20 cellular contexts compared by ENCODE assay signal in genomic region chr13:26280822-26281221, GRCh38. TPM values are rescaled to one million over a fixed set of nuclear protein-coding genes. Genes with fewer than 3 reads are reported as not detected.
A peak's percentile ranks its signal among the peaks of the same experiment; 100 is the strongest.
DNase-seq lines count a peak whose midpoint lies in the region; ATAC-seq and TF ChIP-seq lines count a peak whose summit lies in the region.
"Had no signal": no experiment of that assay in that cellular context is flagged by ENCODE, and none has a peak within 500 bp of the region (broad histone marks: within the 10 kb centered on the region; RNA-seq: fewer than 3 reads in every experiment).

No MANE protein-coding gene starts in this region.

- peak overlapping the region; percentile 28 for H3K27ac ChIP-seq in mammary epithelial cell (ENCODE audit: insufficient read depth, low read depth, low read length)
- H3K27ac ChIP-seq: C4-2B, colonic mucosa, heart left ventricle, HL-60, left ventricle myocardium inferior, pancreas had no signal

- no peak for TF ChIP-seq CTCF in mammary epithelial cell (conservative IDR thresholded peaks at IDR 0.05 in 1 of 2, IDR thresholded peaks at IDR 0.05 in 1 of 2; ENCODE audit: extremely low read depth in 1 of 2, insufficient read depth in 1 of 2, low read depth in 1 of 2, low read length in 2 of 2)

- peak overlapping the region in 1 of 3 experiments; percentile 21 for H3K4me3 ChIP-seq in mammary epithelial cell (replicated peaks in 1 of 3; ENCODE audit: insufficient read depth in 1 of 3, low read depth in 2 of 3, low read length in 3 of 3)
- H3K4me3 ChIP-seq: colonic mucosa, heart left ventricle, left ventricle myocardium inferior, pancreas had no signal

- peaks cover 10% of the 10 kb centered on the region for H3K4me1 ChIP-seq in mammary epithelial cell (ENCODE audit: insufficient read depth, low read length)
- H3K4me1 ChIP-seq: colonic mucosa had no signal

- H4K20me1 ChIP-seq in mammary epithelial cell (ENCODE audit: insufficient read depth, low read length): no peaks in the 10 kb centered on the region

- H3K9ac ChIP-seq in mammary epithelial cell (ENCODE audit: insufficient read depth, low read length): no peak overlapping the region

- DNase-seq in Daoy (ENCODE audit: low read depth): peak; percentile 15
- peak; percentile 3 for DNase-seq in HuH-7 (ENCODE audit: low spot score)
- peak; percentile 48 for DNase-seq in mammary epithelial cell
- DNase-seq in iris pigment epithelial cell (ENCODE audit: low read depth): peak; percentile 6
- DNase-seq in stimulated activated CD4-positive, alpha-beta T cell treated with anti-CD3 and anti-CD28 coated beads, Interleukin-2, amount 100 ng/mL, for 48 hours: no peak
- DNase-seq: activated CD4-positive, alpha-beta memory T cell treated with anti-CD3 and anti-CD28 coated beads for 36 hours; activated naive CD8-positive, alpha-beta T cell treated with anti-CD3 and anti-CD28 coated beads, Interleukin-2, amount 10 ng/mL, durations not matched to agents 7 days and 5 days; colonic mucosa; GDM1; heart left ventricle; left ventricle myocardium inferior; NCI-H1436 treated with DMSO at 0.1 percent for 48 hours; NCI-H524; pancreas had no signal

- H3K36me3 ChIP-seq in mammary epithelial cell (ENCODE audit: insufficient read depth, low read length): no peaks in the 10 kb centered on the region
- H3K36me3 ChIP-seq: colonic mucosa, pancreas had no signal

- no peak for ATAC-seq in GM19467 (IDR thresholded peaks at IDR 0.05; ENCODE audit: unreplicated experiment)
- ATAC-seq in GM18909 (IDR thresholded peaks at IDR 0.05; ENCODE audit: poor library complexity, unreplicated experiment): no peak
- ATAC-seq in GM18498 (IDR thresholded peaks at IDR 0.05; ENCODE audit: unreplicated experiment): no peak
- ATAC-seq: heart left ventricle, pancreas, sciatic nerve had no signal

- 80% methylated on average over 1 of the region's 1 CpG for WGBS in mammary epithelial cell (ENCODE audit: low coverage, missing lambda C conversion rate)

- CTCF ChIA-PET in mammary epithelial cell (lab: Charles Lee; ENCODE audit: low non-redundant PET): no interaction called here

- intact Hi-C loops in mammary epithelial cell (cut with micrococcal nuclease): no loop called here

- H3K79me2 ChIP-seq in mammary epithelial cell (ENCODE audit: insufficient read depth, low read length): peaks cover 57% of the 10 kb centered on the region

- dilution Hi-C loops in mammary epithelial cell (cut with HindIII; ENCODE audit: low sequenced_read_pairs): no loop called here

- no TSS peak for BruUV-seq in mammary epithelial cell (replicated peaks; lab: Mats Ljungman, UMichigan)

- no peaks in the 10 kb centered on the region for H3K9me3 ChIP-seq in mammary epithelial cell (replicated peaks; ENCODE audit: insufficient read depth, low read length)
- H3K9me3 ChIP-seq: colonic mucosa, heart left ventricle, left ventricle myocardium inferior, pancreas had no signal

- no peaks in the 10 kb centered on the region for H3K27me3 ChIP-seq in mammary epithelial cell (ENCODE audit: insufficient read depth, low read length)
- H3K27me3 ChIP-seq: colonic mucosa, heart left ventricle, pancreas had no signal

- in situ Hi-C loops in mammary epithelial cell (cut with MboI; ENCODE audit: low sequenced_read_pairs in 2 of 2): no loop called here

- peak overlapping the region; percentile 53 for H3K4me2 ChIP-seq in mammary epithelial cell (ENCODE audit: insufficient read depth, low read depth, low read length)

- no peak overlapping the region for H2AFZ ChIP-seq in mammary epithelial cell (ENCODE audit: low read depth, low read length)

RNA-seq across cellular contexts. Expression of gene CDK8, which starts 26.9 kb away (rescaled TPM):
- 15.0 and 16.5 TPM in 2 replicates for total RNA-seq in Daoy (2014; rRNA removed; shearing (Covaris generic))
- 10 to 100 TPM; 22.0 to 23.6 TPM for total RNA-seq in mammary epithelial cell
- 23.3 TPM for polyA plus RNA-seq in mammary epithelial cell
- polyA minus RNA-seq in mammary epithelial cell: 20.5 TPM

RNA-seq across cellular contexts. Expression of gene RNF6, which starts 58.7 kb away (rescaled TPM):
- 23.7 and 48.2 TPM in 2 replicates for total RNA-seq in Daoy (2014; rRNA removed; shearing (Covaris generic))
- total RNA-seq in mammary epithelial cell: 10 to 100 TPM; 57.8 to 63.5 TPM
- 22.7 TPM for polyA plus RNA-seq in mammary epithelial cell
- 70.8 TPM for polyA minus RNA-seq in mammary epithelial cell

Comparison
In these comparisons a context has a peak if more than half of its experiments do, and no peak if none do; other contexts are left out.
1. DNase-seq: peak in Daoy (single experiment), HuH-7 (single experiment), mammary epithelial cell (single experiment) and iris pigment epithelial cell (single experiment); none in stimulated activated CD4-positive, alpha-beta T cell treated with anti-CD3 and anti-CD28 coated beads, Interleukin-2, amount 100 ng/mL, for 48 hours (0 of 2).